1 cellular context compared by ENCODE assay signal in the genomic region with DNA sequence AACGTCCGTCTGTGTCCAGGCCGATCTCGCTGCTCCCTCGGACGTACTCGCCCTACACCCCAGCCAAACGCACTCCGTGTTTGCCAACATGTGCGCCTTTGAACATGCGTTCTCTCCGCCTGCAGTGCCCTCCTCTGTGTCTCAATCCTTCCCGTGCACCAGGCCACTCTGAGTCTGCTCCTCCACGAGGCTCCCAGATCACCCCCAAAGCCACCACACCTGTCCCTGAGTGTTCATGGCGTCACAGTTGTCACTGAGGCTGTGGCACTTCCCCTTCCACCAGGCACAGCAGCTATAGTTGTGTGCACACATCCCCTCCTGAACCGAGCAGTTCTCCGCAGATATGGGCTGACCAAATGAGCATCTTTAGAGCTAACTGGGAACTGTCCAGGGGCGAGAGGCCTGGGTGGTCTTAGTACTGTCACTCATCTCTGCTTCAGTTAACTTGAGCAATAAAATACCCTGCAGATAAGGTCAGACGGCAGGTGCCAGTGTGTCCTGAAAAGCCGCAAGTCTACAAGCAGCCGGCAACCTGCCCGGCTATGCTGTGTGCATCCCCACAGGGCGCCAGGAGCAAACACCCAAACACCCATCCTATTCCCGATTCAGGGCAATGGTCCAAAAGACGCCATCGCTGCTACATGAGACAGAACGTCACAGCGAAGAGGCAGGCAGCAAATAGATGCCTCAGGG.
TF ChIP-seq lines count a peak whose summit lies in the region.

No MANE protein-coding gene starts in this region.

TF ChIP-seq in IMR-90, 13 proteins besides CTCF, POLR2A, EP300 and RAD21:
- TF ChIP-seq RFX5 (IDR thresholded peaks at IDR 0.05; ENCODE audit: low read depth, low read length) = no peak
- no peak for TF ChIP-seq CHD1 (IDR thresholded peaks at IDR 0.05; ENCODE audit: low read depth, low read length)
- TF ChIP-seq FOS (IDR thresholded peaks at IDR 0.05; ENCODE audit: low read depth, low read length) = no peak
- TF ChIP-seq CEBPB (IDR thresholded peaks at IDR 0.05; ENCODE audit: low read depth, low read length) = no peak
- no peak for TF ChIP-seq MAFK (IDR thresholded peaks at IDR 0.05; ENCODE audit: low read depth, low read length)
- TF ChIP-seq, protein P1, sequence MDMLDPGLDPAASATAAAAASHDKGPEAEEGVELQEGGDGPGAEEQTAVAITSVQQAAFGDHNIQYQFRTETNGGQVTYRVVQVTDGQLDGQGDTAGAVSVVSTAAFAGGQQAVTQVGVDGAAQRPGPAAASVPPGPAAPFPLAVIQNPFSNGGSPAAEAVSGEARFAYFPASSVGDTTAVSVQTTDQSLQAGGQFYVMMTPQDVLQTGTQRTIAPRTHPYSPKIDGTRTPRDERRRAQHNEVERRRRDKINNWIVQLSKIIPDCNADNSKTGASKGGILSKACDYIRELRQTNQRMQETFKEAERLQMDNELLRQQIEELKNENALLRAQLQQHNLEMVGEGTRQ (IDR thresholded peaks at IDR 0.05; ENCODE audit: low read depth, low read length) = no peak
- no peak for TF ChIP-seq MAZ (IDR thresholded peaks at IDR 0.05; ENCODE audit: borderline replicate concordance, low read depth, low read length)
- TF ChIP-seq, protein P2, sequence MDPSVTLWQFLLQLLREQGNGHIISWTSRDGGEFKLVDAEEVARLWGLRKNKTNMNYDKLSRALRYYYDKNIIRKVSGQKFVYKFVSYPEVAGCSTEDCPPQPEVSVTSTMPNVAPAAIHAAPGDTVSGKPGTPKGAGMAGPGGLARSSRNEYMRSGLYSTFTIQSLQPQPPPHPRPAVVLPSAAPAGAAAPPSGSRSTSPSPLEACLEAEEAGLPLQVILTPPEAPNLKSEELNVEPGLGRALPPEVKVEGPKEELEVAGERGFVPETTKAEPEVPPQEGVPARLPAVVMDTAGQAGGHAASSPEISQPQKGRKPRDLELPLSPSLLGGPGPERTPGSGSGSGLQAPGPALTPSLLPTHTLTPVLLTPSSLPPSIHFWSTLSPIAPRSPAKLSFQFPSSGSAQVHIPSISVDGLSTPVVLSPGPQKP (IDR thresholded peaks at IDR 0.05; ENCODE audit: borderline replicate concordance, low read depth, low read length) = no peak
- no peak for TF ChIP-seq RCOR1 (IDR thresholded peaks at IDR 0.05; ENCODE audit: insufficient replicate concordance, low read length)
- no peak for TF ChIP-seq SMC3 (IDR thresholded peaks at IDR 0.05; ENCODE audit: low read depth, low read length)
- TF ChIP-seq NFE2L2 (IDR thresholded peaks at IDR 0.05; ENCODE audit: low read depth, low read length) = no peak
- TF ChIP-seq MXI1 (IDR thresholded peaks at IDR 0.05; ENCODE audit: borderline replicate concordance, low read depth, low read length) = no peak
- no peak for TF ChIP-seq BHLHE40 (IDR thresholded peaks at IDR 0.05; ENCODE audit: low read depth, low read length)
